Comparison of ENCODE assay signal across 8 cellular contexts in the genomic region with DNA sequence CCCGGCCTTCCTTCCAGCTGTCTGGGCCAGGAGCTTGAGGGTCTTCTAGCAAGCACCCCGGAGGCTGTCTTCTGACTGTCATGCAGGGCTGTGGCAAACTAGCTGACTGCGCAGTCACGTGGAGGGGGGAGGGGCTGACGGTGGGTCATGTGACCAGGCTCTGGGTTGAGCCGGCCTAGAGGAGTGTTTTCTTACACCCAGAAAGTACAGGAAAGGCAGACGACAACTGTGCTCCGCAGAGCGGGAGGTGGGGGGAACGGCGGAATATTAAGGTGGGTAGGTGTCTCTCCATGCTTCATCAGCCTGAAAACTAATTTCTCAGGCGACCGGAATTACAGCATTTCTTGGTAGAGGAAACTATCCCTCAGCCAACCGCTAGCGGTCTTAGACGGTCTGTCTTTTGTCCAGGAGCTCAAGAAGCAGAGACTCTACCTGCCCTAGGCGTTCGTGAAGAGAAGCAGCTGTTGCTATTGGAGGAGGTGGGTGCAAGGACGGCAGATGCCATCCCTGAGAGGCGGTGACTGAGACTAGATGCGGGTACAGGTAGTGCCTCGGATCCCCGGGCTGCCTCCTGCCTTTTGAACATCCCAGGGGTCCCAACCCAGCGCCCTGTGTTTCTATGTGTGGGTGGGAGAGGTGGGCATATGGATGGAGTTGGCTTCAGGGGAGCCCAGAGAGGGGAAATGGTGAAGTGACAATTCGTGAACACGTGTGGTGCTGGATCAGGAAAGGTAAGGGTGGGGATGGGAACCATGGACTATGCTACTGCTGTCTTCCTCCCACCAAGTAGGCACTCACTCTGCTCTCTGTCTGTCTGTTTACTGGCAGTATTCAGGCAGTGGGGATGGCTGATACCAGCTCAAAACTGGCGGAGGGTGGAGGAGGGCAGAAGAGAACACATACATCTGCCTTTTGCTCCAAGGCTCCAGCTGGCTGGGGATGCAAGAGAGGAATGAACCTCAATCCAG. TPM values are rescaled to one million over a fixed set of nuclear protein-coding genes. Genes with fewer than 3 reads are reported as not detected.
DNase-seq lines count a peak whose midpoint lies in the region; ATAC-seq and TF ChIP-seq lines count a peak whose summit lies in the region.

No MANE protein-coding gene starts in this region.

- no peaks in the 10 kb centered on the region for H3K9me3 ChIP-seq in ovary
- no peaks in the 10 kb centered on the region for H3K9me3 ChIP-seq in thoracic aorta

- no peaks in the 10 kb centered on the region for H3K27me3 ChIP-seq in BJ (ENCODE audit: control insufficient read depth, insufficient read depth, low read length)
- no peaks in the 10 kb centered on the region for H3K27me3 ChIP-seq in HL-60 (ENCODE audit: insufficient read depth, poor library complexity, severe bottlenecking)
- no peaks in the 10 kb centered on the region for H3K27me3 ChIP-seq in ovary
- no peaks in the 10 kb centered on the region for H3K27me3 ChIP-seq in thoracic aorta (replicated peaks; ENCODE audit: insufficient read depth)

- peak; percentile 98 for ATAC-seq in GM19455 (IDR thresholded peaks at IDR 0.05; ENCODE audit: unreplicated experiment)
- ATAC-seq in Right ventricle myocardium superior (ENCODE audit: poor library complexity), result peak; percentile 100
- peak; percentile 97 for ATAC-seq in thoracic aorta (ENCODE audit: insufficient number of reproducible peaks, low FRiP score, low read depth)

- 28 to 32% (median 31%) methylated on average over 27 of the region's 27 CpGs for WGBS in ovary, 3 donors

- H3K27ac ChIP-seq in HL-60 (replicated peaks) (peak overlapping the region; percentile 22), ovary (peak overlapping the region in 1 of 2 donors; percentile 27), thoracic aorta (peak overlapping the region; percentile 32 to 34)

- H3K4me1 ChIP-seq in ovary (ENCODE audit: insufficient read depth) (no peaks in the 10 kb centered on the region), thoracic aorta (ENCODE audit: control insufficient read depth in 1 of 2, low read depth in 2 of 2) (no peaks in the 10 kb centered on the region)

- TF ChIP-seq CTCF in BJ (IDR thresholded peaks at IDR 0.05; ENCODE audit: insufficient read depth, low read depth, low read length), result peak; percentile 26; the same call in 1 of the 2 replicates
- TF ChIP-seq CTCF in HL-60 (IDR thresholded peaks at IDR 0.05; ENCODE audit: insufficient read depth, low read length), result no peak
- no peak for TF ChIP-seq CTCF in ovary (IDR thresholded peaks at IDR 0.05)
- peak; percentile 33 for TF ChIP-seq CTCF in thoracic aorta (IDR thresholded peaks at IDR 0.05)

- TF ChIP-seq POLR2A in ovary (IDR thresholded peaks at IDR 0.05), result no peak

- CTCF ChIA-PET in BJ (lab: Yijun Ruan, JAX), result interaction anchor here (0.9 kb wide), 1 partner anchor 9 kb away, joined by 3 read pairs; a partner anchor contains a TSS

- no peaks in the 10 kb centered on the region for H3K36me3 ChIP-seq in BJ (ENCODE audit: control insufficient read depth, insufficient read depth, low read length)
- no peaks in the 10 kb centered on the region for H3K36me3 ChIP-seq in ovary
- H3K36me3 ChIP-seq in thoracic aorta, result no peaks in the 10 kb centered on the region

- peak overlapping the region; percentile 49 for H3K4me3 ChIP-seq in BJ (ENCODE audit: low read depth, low read length)
- peak overlapping the region; percentile 36 for H3K4me3 ChIP-seq in HL-60 (replicated peaks; ENCODE audit: insufficient read depth, low read length)
- peak overlapping the region; percentile 37 for H3K4me3 ChIP-seq in ovary
- H3K4me3 ChIP-seq in thoracic aorta, result peak overlapping the region; percentile 70

- no peak for TF ChIP-seq EP300 in ovary (IDR thresholded peaks at IDR 0.05)

- DNase-seq in BJ (ENCODE audit: low read depth) (peak; percentile 14), HL-60 (ENCODE audit: low read depth in 1 of 2, low spot score in 1 of 2) (peak; percentile 10 to 67), RPMI8226 (peak; percentile 57), Right ventricle myocardium superior (peak; percentile 91), ovary (peak; percentile 78 to 84 (median 81)), thoracic aorta (ENCODE audit: low spot score) (peak; percentile 29)
- peak; percentile 83 for DNase-seq in activated naive CD4-positive, alpha-beta T cell treated with anti-CD3 and anti-CD28 coated beads, Interleukin-2, amount 50 U/mL, for 16 hours

- intact Hi-C loops in Right ventricle myocardium superior (cut with DNase I) (no loop called here), ovary (cut with DNase I) (no loop called here)

- POLR2A ChIA-PET in BJ (lab: Charles Lee), result no interaction called here

RNA-seq across cellular contexts. Expression of a gene that starts 8.8 kb away (rescaled TPM):
- polyA plus RNA-seq in BJ (2011; rRNA removed) (0.60 and 1.2 TPM in 2 replicates), ovary (10 to 100 TPM; 31.8 to 47.1 TPM)
- polyA minus RNA-seq in BJ (2011; rRNA and poly(A)+ RNA removed), result 0.71 and 0.82 TPM in 2 replicates
- total RNA-seq in Right ventricle myocardium superior (3.8 TPM), ovary (10 to 100 TPM; 18.5 to 61.8 (median 45.8) TPM), thoracic aorta (10 to 100 TPM; 19.4 to 36.3 TPM)

RNA-seq across cellular contexts. Expression of a gene that starts 52.2 kb away (rescaled TPM):
- polyA plus RNA-seq in BJ (2011; rRNA removed), result 5.8 and 8.7 TPM in 2 replicates
- 5.7 and 7.3 TPM in 2 replicates for polyA minus RNA-seq in BJ (2011; rRNA and poly(A)+ RNA removed)
- total RNA-seq in Right ventricle myocardium superior, result 11.1 TPM
- 10 to 100 TPM; 19.6 to 60.6 (median 39.1) TPM for total RNA-seq in ovary
- polyA plus RNA-seq in ovary, result 10 to 100 TPM; 33.3 to 42.2 TPM
- 1 to 10 TPM; 4.7 to 8.1 TPM for total RNA-seq in thoracic aorta

Comparison
In these comparisons a context has a peak if more than half of its experiments do, and no peak if none do; other contexts are left out.
1. DNase-seq: peak in every context shown above with its lines; median percentile 91 in Right ventricle myocardium superior; 83 in activated naive CD4-positive, alpha-beta T cell treated with anti-CD3 and anti-CD28 coated beads, Interleukin-2, amount 50 U/mL, for 16 hours; 81 in ovary; 57 in RPMI8226; 38 in HL-60; 29 in thoracic aorta; 14 in BJ.
2. CTCF ChIP-seq: peak in BJ (single experiment) and thoracic aorta (single experiment); none in HL-60 (single experiment) and ovary (0 of 3).
3. Peak in every context shown above with its lines, with median percentiles within 50 percentile points of each other: H3K4me3 ChIP-seq and ATAC-seq.